8 cellular contexts compared by ENCODE assay signal in the genomic region with DNA sequence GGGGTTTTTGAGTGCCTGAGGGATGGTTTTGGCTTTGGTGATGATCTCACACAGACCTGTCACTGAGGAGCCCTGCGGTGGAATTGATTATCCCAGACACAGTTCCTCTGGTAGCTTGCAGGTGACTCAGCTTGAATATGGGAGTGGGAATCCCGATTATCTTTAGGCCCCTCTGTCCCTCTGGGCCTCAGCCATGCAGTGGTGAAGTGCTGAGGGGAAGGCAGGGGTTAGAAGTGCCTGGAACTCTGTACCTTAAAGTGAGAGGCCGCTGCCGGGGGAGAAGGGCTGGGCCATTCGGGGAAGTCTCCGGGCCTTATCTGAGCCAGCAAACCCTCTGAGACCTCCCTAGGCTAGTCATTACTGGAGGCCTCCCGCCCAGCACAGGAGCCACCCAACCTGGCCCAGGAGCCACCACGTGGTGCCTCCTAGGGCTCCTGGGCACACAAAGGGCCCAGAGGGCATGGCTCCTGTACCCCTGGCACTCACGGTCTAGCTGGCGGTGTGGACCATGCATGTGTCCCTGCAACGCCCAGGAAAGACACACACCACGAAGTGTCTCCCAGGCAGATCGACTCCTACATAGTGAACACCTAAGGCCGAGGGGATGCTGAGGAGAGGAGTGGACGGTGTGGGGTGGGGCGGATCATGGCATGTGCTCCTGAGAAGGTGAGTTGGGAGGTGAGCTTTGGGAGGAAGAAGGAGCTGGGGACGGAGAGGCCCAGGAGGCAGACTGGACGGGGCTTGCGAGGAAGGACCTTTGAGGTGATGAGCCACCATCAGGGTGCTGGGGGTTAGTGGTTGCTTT. TPM values are rescaled to one million over a fixed set of nuclear protein-coding genes. Genes with fewer than 3 reads are reported as not detected.
A peak's percentile ranks its signal among the peaks of the same experiment; 100 is the strongest.
DNase-seq lines count a peak whose midpoint lies in the region; ATAC-seq and TF ChIP-seq lines count a peak whose summit lies in the region.

No MANE protein-coding gene starts in this region.

- H3K4me2 ChIP-seq in mammary epithelial cell (ENCODE audit: insufficient read depth, low read depth, low read length): peak overlapping the region; percentile 26

- H3K9me3 ChIP-seq in mammary epithelial cell (replicated peaks; ENCODE audit: insufficient read depth, low read length): no peaks in the 10 kb centered on the region

- no peaks in the 10 kb centered on the region for H3K9me3 Mint-ChIP-seq in mesothelial cell of epicardium

- no peak overlapping the region for H3K4me3 Mint-ChIP-seq in mesothelial cell of epicardium

- BruUV-seq in mammary epithelial cell (replicated peaks; lab: Mats Ljungman, UMichigan): no TSS peak

- no peaks in the 10 kb centered on the region for H3K27me3 ChIP-seq in mammary epithelial cell (ENCODE audit: insufficient read depth, low read length)

- ATAC-seq in Right ventricle myocardium superior (ENCODE audit: poor library complexity) (peak; percentile 5), Right ventricle myocardium inferior (no peak), HG02884 (IDR thresholded peaks at IDR 0.05; ENCODE audit: unreplicated experiment) (no peak), GM18498 (IDR thresholded peaks at IDR 0.05; ENCODE audit: unreplicated experiment) (no peak)

- TF ChIP-seq CTCF in mammary epithelial cell (conservative IDR thresholded peaks at IDR 0.05 in 1 of 2, IDR thresholded peaks at IDR 0.05 in 1 of 2; ENCODE audit: extremely low read depth in 1 of 2, insufficient read depth in 1 of 2, low read depth in 1 of 2, low read length in 2 of 2): no peak
- TF ChIP-seq CTCF in mesothelial cell of epicardium (IDR thresholded peaks at IDR 0.05; ENCODE audit: unreplicated experiment): no peak

- WGBS in mammary epithelial cell (ENCODE audit: low coverage, missing lambda C conversion rate): 62% methylated on average over 13 of the region's 19 CpGs

- dilution Hi-C loops in mammary epithelial cell (cut with HindIII; ENCODE audit: low sequenced_read_pairs): no loop called here

- H3K9ac ChIP-seq in mammary epithelial cell (ENCODE audit: insufficient read depth, low read length): no peak overlapping the region

- H3K27me3 Mint-ChIP-seq in mesothelial cell of epicardium (ENCODE audit: low read depth): no peaks in the 10 kb centered on the region

- no peaks in the 10 kb centered on the region for H3K36me3 ChIP-seq in mammary epithelial cell (ENCODE audit: insufficient read depth, low read length)

- H3K4me1 ChIP-seq in mammary epithelial cell (ENCODE audit: insufficient read depth, low read length): peaks cover 69% of the 10 kb centered on the region

- H3K27ac Mint-ChIP-seq in mesothelial cell of epicardium: peak overlapping the region; percentile 97

- intact Hi-C loops in Right ventricle myocardium superior (cut with DNase I) (no loop called here), Right ventricle myocardium inferior (cut with DNase I) (no loop called here), mammary epithelial cell (cut with micrococcal nuclease) (no loop called here)

- no peak overlapping the region for H3K4me3 ChIP-seq in mammary epithelial cell (replicated peaks in 1 of 3; ENCODE audit: insufficient read depth in 1 of 3, low read depth in 2 of 3, low read length in 3 of 3)

- H3K36me3 Mint-ChIP-seq in mesothelial cell of epicardium: no peaks in the 10 kb centered on the region

- no peak overlapping the region for H2AFZ ChIP-seq in mammary epithelial cell (ENCODE audit: low read depth, low read length)

- H4K20me1 ChIP-seq in mammary epithelial cell (ENCODE audit: insufficient read depth, low read length): no peaks in the 10 kb centered on the region

- in situ Hi-C loops in mammary epithelial cell (cut with MboI; ENCODE audit: low sequenced_read_pairs in 2 of 2): loop anchor here in 1 of 2 donors (5.0 kb wide), 1 partner anchor 48 kb away; no protein-coding TSS in a partner anchor

- CTCF ChIA-PET in mammary epithelial cell (lab: Charles Lee; ENCODE audit: low non-redundant PET): no interaction called here

- H3K27ac ChIP-seq in mammary epithelial cell (ENCODE audit: insufficient read depth, low read depth, low read length): peak overlapping the region; percentile 17

- DNase-seq in Right ventricle myocardium superior: no peak
- no peak for DNase-seq in Right ventricle myocardium inferior (ENCODE audit: missing footprints)
- DNase-seq in mammary epithelial cell: peak; percentile 45
- DNase-seq in mesothelial cell of epicardium (ENCODE audit: low spot score in 2 of 2, unreplicated experiment in 2 of 2): no peak
- no peak for DNase-seq in KG1 (lab: John Stamatoyannopoulos, UW)
- DNase-seq in AG20443 (ENCODE audit: low spot score): no peak

- peaks cover 80% of the 10 kb centered on the region for H3K4me1 Mint-ChIP-seq in mesothelial cell of epicardium

- peaks cover 96% of the 10 kb centered on the region for H3K79me2 ChIP-seq in mammary epithelial cell (ENCODE audit: insufficient read depth, low read length)

RNA-seq across cellular contexts. Expression of gene HK1, which starts 56.2 kb away (rescaled TPM):
- total RNA-seq in Right ventricle myocardium superior: 168 TPM
- 186 TPM for total RNA-seq in Right ventricle myocardium inferior
- total RNA-seq in mammary epithelial cell: 100 to 1,000 TPM; 115 to 133 TPM
- 95.9 TPM for polyA plus RNA-seq in mammary epithelial cell
- polyA minus RNA-seq in mammary epithelial cell: 256 TPM
- total RNA-seq in mesothelial cell of epicardium: 61.8 to 68.7 TPM (median 65.6 TPM) in 3 replicates
